1 cellular context compared by ENCODE assay signal in genomic region chr10:44659350-44659749, GRCh38.
TF ChIP-seq lines count a peak whose summit lies in the region.

No MANE protein-coding gene starts in this region.

TF ChIP-seq in GM23338, 12 proteins besides CTCF, POLR2A, EP300 and RAD21 (continued from another document):
- no peak for TF ChIP-seq ZNF462 (CRISPR knock-in tag; IDR thresholded peaks at IDR 0.05)
- no peak for TF ChIP-seq EZH2 (IDR thresholded peaks at IDR 0.05; ENCODE audit: low read depth, unreplicated experiment)
- TF ChIP-seq, protein P1, sequence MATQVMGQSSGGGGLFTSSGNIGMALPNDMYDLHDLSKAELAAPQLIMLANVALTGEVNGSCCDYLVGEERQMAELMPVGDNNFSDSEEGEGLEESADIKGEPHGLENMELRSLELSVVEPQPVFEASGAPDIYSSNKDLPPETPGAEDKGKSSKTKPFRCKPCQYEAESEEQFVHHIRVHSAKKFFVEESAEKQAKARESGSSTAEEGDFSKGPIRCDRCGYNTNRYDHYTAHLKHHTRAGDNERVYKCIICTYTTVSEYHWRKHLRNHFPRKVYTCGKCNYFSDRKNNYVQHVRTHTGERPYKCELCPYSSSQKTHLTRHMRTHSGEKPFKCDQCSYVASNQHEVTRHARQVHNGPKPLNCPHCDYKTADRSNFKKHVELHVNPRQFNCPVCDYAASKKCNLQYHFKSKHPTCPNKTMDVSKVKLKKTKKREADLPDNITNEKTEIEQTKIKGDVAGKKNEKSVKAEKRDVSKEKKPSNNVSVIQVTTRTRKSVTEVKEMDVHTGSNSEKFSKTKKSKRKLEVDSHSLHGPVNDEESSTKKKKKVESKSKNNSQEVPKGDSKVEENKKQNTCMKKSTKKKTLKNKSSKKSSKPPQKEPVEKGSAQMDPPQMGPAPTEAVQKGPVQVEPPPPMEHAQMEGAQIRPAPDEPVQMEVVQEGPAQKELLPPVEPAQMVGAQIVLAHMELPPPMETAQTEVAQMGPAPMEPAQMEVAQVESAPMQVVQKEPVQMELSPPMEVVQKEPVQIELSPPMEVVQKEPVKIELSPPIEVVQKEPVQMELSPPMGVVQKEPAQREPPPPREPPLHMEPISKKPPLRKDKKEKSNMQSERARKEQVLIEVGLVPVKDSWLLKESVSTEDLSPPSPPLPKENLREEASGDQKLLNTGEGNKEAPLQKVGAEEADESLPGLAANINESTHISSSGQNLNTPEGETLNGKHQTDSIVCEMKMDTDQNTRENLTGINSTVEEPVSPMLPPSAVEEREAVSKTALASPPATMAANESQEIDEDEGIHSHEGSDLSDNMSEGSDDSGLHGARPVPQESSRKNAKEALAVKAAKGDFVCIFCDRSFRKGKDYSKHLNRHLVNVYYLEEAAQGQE (IDR thresholded peaks at IDR 0.05; ENCODE audit: unreplicated experiment), result no peak
- TF ChIP-seq EZH2phosphoT487 (IDR thresholded peaks at IDR 0.05; ENCODE audit: unreplicated experiment), result no peak
